In the genomic region with DNA sequence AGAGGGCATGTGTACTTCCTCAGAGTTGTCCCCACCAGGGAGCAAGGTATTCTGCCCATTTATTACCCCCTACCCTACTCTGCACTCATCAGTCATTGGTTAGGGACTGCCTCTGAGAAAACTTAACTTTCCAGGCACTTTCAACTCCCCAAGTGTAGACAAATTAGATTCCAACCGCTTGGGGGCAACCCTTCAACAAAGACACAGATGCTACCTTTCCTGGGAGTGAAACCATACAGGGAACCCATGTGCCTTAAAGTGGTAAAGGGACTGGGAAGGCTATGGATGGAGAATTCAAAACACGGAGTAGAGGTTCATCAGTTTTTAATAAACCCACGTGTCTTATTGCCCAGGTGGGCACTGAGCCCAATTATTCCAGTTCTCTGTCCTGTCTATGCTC, we compare ENCODE assay signal across 8 cellular contexts. TPM values are rescaled to one million over a fixed set of nuclear protein-coding genes. Genes with fewer than 3 reads are reported as not detected.
DNase-seq lines count a peak whose midpoint lies in the region; ATAC-seq lines count a peak whose summit lies in the region.

No MANE protein-coding gene starts in this region.

- no peaks in the 10 kb centered on the region for H3K27me3 Mint-ChIP-seq in activated CD4-positive, alpha-beta memory T cell treated with anti-CD3 and anti-CD28 coated beads, Interleukin-2, amount 10 ng/mL, durations not matched to agents 7 days and 5 days

- no peaks in the 10 kb centered on the region for H3K36me3 Mint-ChIP-seq in activated CD4-positive, alpha-beta memory T cell treated with anti-CD3 and anti-CD28 coated beads, Interleukin-2, amount 10 ng/mL, durations not matched to agents 7 days and 5 days (ENCODE audit: low read depth)

- peaks cover 2% of the 10 kb centered on the region for H3K9me3 Mint-ChIP-seq in activated CD4-positive, alpha-beta memory T cell treated with anti-CD3 and anti-CD28 coated beads, Interleukin-2, amount 10 ng/mL, durations not matched to agents 7 days and 5 days

- H3K27ac Mint-ChIP-seq in activated CD4-positive, alpha-beta memory T cell treated with anti-CD3 and anti-CD28 coated beads, Interleukin-2, amount 10 ng/mL, durations not matched to agents 7 days and 5 days: no peak overlapping the region

- no peak overlapping the region for H3K4me3 Mint-ChIP-seq in activated CD4-positive, alpha-beta memory T cell treated with anti-CD3 and anti-CD28 coated beads, Interleukin-2, amount 10 ng/mL, durations not matched to agents 7 days and 5 days

- POLR2A ChIA-PET in activated CD4-positive, alpha-beta memory T cell treated with anti-CD3 and anti-CD28 coated beads, Interleukin-2, amount 10 ng/mL, durations not matched to agents 7 days and 5 days (lab: Charles Lee): no interaction called here

- ATAC-seq in GM18511 (IDR thresholded peaks at IDR 0.05; ENCODE audit: unreplicated experiment) (no peak), HG02938 (IDR thresholded peaks at IDR 0.05; ENCODE audit: unreplicated experiment) (no peak), HG02588 (IDR thresholded peaks at IDR 0.05; ENCODE audit: unreplicated experiment) (no peak)

- H3K4me1 Mint-ChIP-seq in activated CD4-positive, alpha-beta memory T cell treated with anti-CD3 and anti-CD28 coated beads, Interleukin-2, amount 10 ng/mL, durations not matched to agents 7 days and 5 days: no peaks in the 10 kb centered on the region

- DNase-seq in Daoy (ENCODE audit: low read depth) (peak; percentile 40), LoVo (ENCODE audit: low spot score) (peak; percentile 63), cerebellar cortex (ENCODE audit: low spot score) (peak; percentile 62), lung microvascular endothelial cell (ENCODE audit: low read depth in 2 of 2) (peak; percentile 55 to 71)
- no peak for DNase-seq in activated CD4-positive, alpha-beta memory T cell treated with anti-CD3 and anti-CD28 coated beads, Interleukin-2, amount 10 ng/mL, durations not matched to agents 7 days and 5 days

- CTCF ChIA-PET in activated CD4-positive, alpha-beta memory T cell treated with anti-CD3 and anti-CD28 coated beads, Interleukin-2, amount 10 ng/mL, durations not matched to agents 7 days and 5 days (lab: Charles Lee): no interaction called here

RNA-seq across cellular contexts. Expression of a gene that starts 19.4 kb away (rescaled TPM):
- total RNA-seq in Daoy (2014; rRNA removed; shearing (Covaris generic)): 12.2 and 35.8 TPM in 2 replicates
- 20.4 and 28.5 TPM in 2 replicates for total RNA-seq in lung microvascular endothelial cell
- 1 to 10 TPM in 1 of 2 experiments, under 1 TPM in 1; 0.55 to 1.3 TPM for total RNA-seq in activated CD4-positive, alpha-beta memory T cell treated with anti-CD3 and anti-CD28 coated beads, Interleukin-2, amount 10 ng/mL, durations not matched to agents 7 days and 5 days
